ENCODE assay signal across 13 cellular contexts in the genomic region with DNA sequence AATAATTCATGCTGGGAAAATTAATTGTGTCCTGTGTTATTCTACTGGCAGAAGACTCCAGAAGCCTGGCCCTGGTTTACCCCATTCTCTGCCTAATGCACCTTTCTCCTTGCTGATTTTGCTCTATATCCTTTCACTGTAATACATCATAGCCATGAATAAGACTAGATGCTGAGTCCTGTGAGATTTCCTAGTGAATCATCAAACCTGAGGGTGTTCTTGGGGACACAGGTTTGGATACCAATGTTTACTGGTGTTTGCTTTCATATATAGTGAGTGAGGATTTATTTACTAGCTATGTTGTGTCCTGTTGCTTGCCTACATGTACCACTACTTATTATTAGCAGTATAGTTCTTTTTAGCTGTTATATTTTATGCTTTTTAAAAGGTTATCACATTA.
"Had no signal": no experiment of that assay in that cellular context is flagged by ENCODE, and none has a peak within 500 bp of the region (broad histone marks: within the 10 kb centered on the region; RNA-seq: fewer than 3 reads in every experiment).

No MANE protein-coding gene starts in this region.

- H3K4me3 Mint-ChIP-seq: activated naive CD4-positive, alpha-beta T cell treated with anti-CD3 and anti-CD28 coated beads, Interleukin-2, amount 50 U/mL, for 24 hours; dendritic cell treated with granulocyte-macrophage colony-stimulating factor and Interleukin-4, amounts not matched to agents 40 ng/mL and 50 ng/mL, for 4 days; natural killer cell treated with Interleukin-12 subunit alpha and Interleukin-12 subunit beta and Interleukin-15 and Interleukin-18, amount 100 ng/mL, for 72 hours; type B pancreatic cell had no signal

- H3K27me3 ChIP-seq: left lung, sigmoid colon had no signal

- H3K4me3 ChIP-seq: left lung, prostate gland, sigmoid colon had no signal

- H3K27ac ChIP-seq: left lung, prostate gland, sigmoid colon had no signal

- H3K27me3 Mint-ChIP-seq: activated naive CD4-positive, alpha-beta T cell treated with anti-CD3 and anti-CD28 coated beads, Interleukin-2, amount 50 U/mL, for 24 hours; dendritic cell treated with granulocyte-macrophage colony-stimulating factor and Interleukin-4, amounts not matched to agents 40 ng/mL and 50 ng/mL, for 4 days; natural killer cell treated with Interleukin-12 subunit alpha and Interleukin-12 subunit beta and Interleukin-15 and Interleukin-18, amount 100 ng/mL, for 72 hours; type B pancreatic cell had no signal

- ATAC-seq: left lung; natural killer cell treated with Interleukin-12 subunit alpha and Interleukin-12 subunit beta and Interleukin-15 and Interleukin-18, amount 100 ng/mL, for 72 hours had no signal

- DNase-seq: activated CD4-positive, alpha-beta T cell treated with anti-CD3 and anti-CD28 coated beads for 48 hours; cerebellar nuclear complex; left lung; mesenchymal stem cell; nucleus accumbens; sigmoid colon; stimulated activated CD4-positive, alpha-beta T cell treated with anti-CD3 and anti-CD28 coated beads, Interleukin-2, amount 100 ng/mL, for 48 hours; stimulated activated naive CD4-positive, alpha-beta T cell treated with Interleukin-2 at 50 U/mL for 16 hours had no signal

- H3K9me3 Mint-ChIP-seq: activated naive CD4-positive, alpha-beta T cell treated with anti-CD3 and anti-CD28 coated beads, Interleukin-2, amount 50 U/mL, for 24 hours; dendritic cell treated with granulocyte-macrophage colony-stimulating factor and Interleukin-4, amounts not matched to agents 40 ng/mL and 50 ng/mL, for 4 days; natural killer cell treated with Interleukin-12 subunit alpha and Interleukin-12 subunit beta and Interleukin-15 and Interleukin-18, amount 100 ng/mL, for 72 hours; type B pancreatic cell had no signal

- H3K27ac Mint-ChIP-seq: dendritic cell treated with granulocyte-macrophage colony-stimulating factor and Interleukin-4, amounts not matched to agents 40 ng/mL and 50 ng/mL, for 4 days; natural killer cell treated with Interleukin-12 subunit alpha and Interleukin-12 subunit beta and Interleukin-15 and Interleukin-18, amount 100 ng/mL, for 72 hours; type B pancreatic cell had no signal

- H3K9me3 ChIP-seq: left lung, prostate gland, sigmoid colon had no signal

- H3K36me3 ChIP-seq: prostate gland had no signal
